In the genomic region with DNA sequence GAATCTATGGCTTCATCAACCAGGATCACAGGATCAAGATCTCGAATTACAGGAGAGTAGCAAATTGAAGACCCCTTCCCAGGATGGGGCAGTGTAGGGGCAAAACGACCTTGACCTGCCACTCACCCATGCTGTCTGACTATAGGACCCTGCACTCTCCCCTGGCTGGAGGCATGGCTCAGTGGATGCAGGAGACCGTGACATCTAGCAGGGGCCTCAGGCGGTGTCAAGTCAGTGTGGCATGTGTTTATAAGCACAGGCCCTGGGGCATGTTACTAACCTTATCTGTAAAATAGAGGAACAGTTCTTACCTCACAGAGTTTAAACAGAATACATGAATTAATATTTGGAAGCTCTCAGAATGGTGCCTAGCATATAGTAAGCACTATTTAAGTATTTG, we compare ENCODE assay signal across 22 cellular contexts. TPM values are rescaled to one million over a fixed set of nuclear protein-coding genes. Genes with fewer than 3 reads are reported as not detected.
DNase-seq lines count a peak whose midpoint lies in the region; ATAC-seq, FAIRE-seq and TF ChIP-seq lines count a peak whose summit lies in the region.
"Had no signal": no experiment of that assay in that cellular context is flagged by ENCODE, and none has a peak within 500 bp of the region (broad histone marks: within the 10 kb centered on the region; RNA-seq: fewer than 3 reads in every experiment).

No MANE protein-coding gene starts in this region.

- H3K27me3 ChIP-seq in HepG2 (ENCODE audit: control insufficient read depth in 1 of 2, insufficient read depth in 2 of 2, low read length in 2 of 2), result no peaks in the 10 kb centered on the region; a peak in 1 of 5 replicates
- H3K27me3 ChIP-seq in mesenchymal stem cell (ENCODE audit: control insufficient read depth in 1 of 2, insufficient read depth in 1 of 2, low read length in 2 of 2), result peaks cover 26 to 34% of the 10 kb centered on the region in 2 experiments
- H3K27me3 ChIP-seq: Peyer's patch had no signal

- peaks cover 2% of the 10 kb centered on the region for H3K27me3 Mint-ChIP-seq in osteocyte (ENCODE audit: unreplicated experiment)

- H4K91ac ChIP-seq in mesenchymal stem cell (ENCODE audit: low read length), result no peak overlapping the region

- TF ChIP-seq POLR2A in HepG2 (IDR thresholded peaks at IDR 0.05; ENCODE audit: insufficient read depth in 1 of 2, low read depth in 2 of 2, low read length in 2 of 2), result no peak

- TF ChIP-seq CTCF in GM10248 (IDR thresholded peaks at IDR 0.05; ENCODE audit: control extremely low read depth, extremely low read depth, low read depth, missing control alignments) (no peak), HepG2 (CRISPR knock-in tag; IDR thresholded peaks at IDR 0.05) (no peak), osteocyte (IDR thresholded peaks at IDR 0.05) (no peak)

- no peak for ATAC-seq in HepG2
- ATAC-seq in GM21723 (IDR thresholded peaks at IDR 0.05; ENCODE audit: unreplicated experiment), result no peak

- H3K79me2 ChIP-seq in HepG2 (ENCODE audit: insufficient read depth, low read length), result peaks cover 26% of the 10 kb centered on the region

- no peak overlapping the region for H2BK12ac ChIP-seq in mesenchymal stem cell (ENCODE audit: low read length in 2 of 2)

- H3K36me3 ChIP-seq in HepG2 (replicated peaks in 1 of 2; ENCODE audit: control insufficient read depth in 1 of 2, insufficient read depth in 2 of 2, low read length in 2 of 2), result peaks cover 0 to 2% of the 10 kb centered on the region in 2 experiments; a peak in 1 of 5 replicates
- peaks cover 0 to 5% of the 10 kb centered on the region in 2 experiments for H3K36me3 ChIP-seq in mesenchymal stem cell (ENCODE audit: control insufficient read depth in 1 of 2, insufficient read depth in 2 of 2, low read depth in 1 of 2, low read length in 2 of 2)
- H3K36me3 ChIP-seq: Peyer's patch had no signal

- peak overlapping the region; percentile 67 for H3K27ac ChIP-seq in HepG2 (ENCODE audit: extremely low read length, insufficient read depth, low read length)
- no peak overlapping the region for H3K27ac ChIP-seq in mesenchymal stem cell (ENCODE audit: low read length, poor library complexity, severe bottlenecking)
- H3K27ac ChIP-seq: HL-60, Peyer's patch had no signal

- peaks cover 81% of the 10 kb centered on the region for H3K4me1 ChIP-seq in HepG2 (ENCODE audit: insufficient read depth, low read length)
- H3K4me1 ChIP-seq in mesenchymal stem cell (ENCODE audit: control insufficient read depth, insufficient read depth, low read depth, low read length), result peaks cover 11% of the 10 kb centered on the region

- H2BK120ac ChIP-seq in mesenchymal stem cell (ENCODE audit: low read depth, low read length), result no peak overlapping the region

- no peaks in the 10 kb centered on the region for H3K79me1 ChIP-seq in mesenchymal stem cell (replicated peaks; ENCODE audit: low read length, poor library complexity, severe bottlenecking)

- H4K8ac ChIP-seq in mesenchymal stem cell (ENCODE audit: low read length), result no peak overlapping the region

- H3K14ac ChIP-seq in mesenchymal stem cell (ENCODE audit: low read length in 2 of 2), result no peak overlapping the region

- CTCF ChIA-PET in GM10248 (lab: Yijun Ruan, JAX), result interaction anchor here (1.7 kb wide), 1 partner anchor 13 kb away, joined by 3 read pairs; no protein-coding TSS in a partner anchor
- CTCF ChIA-PET in HepG2 (lab: Yijun Ruan, JAX; ENCODE audit: low intra/inter-chr PET ratio, low total read pairs), result no interaction called here

- H3K27ac Mint-ChIP-seq in osteocyte (ENCODE audit: unreplicated experiment), result no peak overlapping the region
- H3K27ac Mint-ChIP-seq: CD4-positive, CD25-positive, alpha-beta regulatory T cell had no signal

- H3K23ac ChIP-seq in mesenchymal stem cell (ENCODE audit: low read length in 2 of 2), result no peak overlapping the region

- no peak overlapping the region for H3K4me3 Mint-ChIP-seq in osteocyte (ENCODE audit: unreplicated experiment)
- H3K4me3 Mint-ChIP-seq: CD4-positive, CD25-positive, alpha-beta regulatory T cell had no signal

- H3K9me3 ChIP-seq in HepG2 (ENCODE audit: low read length) (no peaks in the 10 kb centered on the region), mesenchymal stem cell (ENCODE audit: control insufficient read depth, low read length) (no peaks in the 10 kb centered on the region)
- H3K9me3 ChIP-seq: Peyer's patch had no signal

- no peak overlapping the region for H2BK5ac ChIP-seq in mesenchymal stem cell (ENCODE audit: low read depth, low read length, poor library complexity, severe bottlenecking)

- H3K4ac ChIP-seq in mesenchymal stem cell (ENCODE audit: low read depth in 1 of 2, low read length in 2 of 2), result no peak overlapping the region

- intact Hi-C loops in HepG2 (cut with micrococcal nuclease; ENCODE audit: unreplicated experiment), result no loop called here

- no peaks in the 10 kb centered on the region for H4K20me1 ChIP-seq in HepG2 (ENCODE audit: insufficient read depth, low read length)

- DNase-seq in GM10248 (ENCODE audit: extremely low spot score) (peak; percentile 1), OCI-M1 (lab: John Stamatoyannopoulos, UW) (peak; percentile 6), HepG2 (ENCODE audit: low spot score) (no peak), osteocyte (ENCODE audit: extremely low spot score, unreplicated experiment) (peak; percentile 57), mesenchymal stem cell (no peak), amniotic stem cell (lab: John Stamatoyannopoulos, UW) (no peak)
- DNase-seq: CD4-positive, CD25-positive, alpha-beta regulatory T cell; DMS79 treated with DMSO at 0.1 percent for 48 hours; H7; KBM-7; NCI-H1092; NCI-H1436 treated with DMSO at 0.1 percent for 48 hours; NCI-H1930; NCI-H226; NCI-H524 treated with DMSO at 0.1 percent for 48 hours; NCI-H82 had no signal

- POLR2A ChIA-PET in GM10248 (lab: Yijun Ruan, JAX), result no interaction called here
- POLR2A ChIA-PET in HepG2 (lab: Yijun Ruan, JAX), result interaction anchor here (1.1 to 3.1 kb wide), 4 partner anchors 7 to 22 kb away, joined by 3 to 28 read pairs (median 14); no protein-coding TSS in a partner anchor

- no peak overlapping the region for H2AFZ ChIP-seq in HepG2 (ENCODE audit: low read length)
- no peak overlapping the region for H2AFZ ChIP-seq in mesenchymal stem cell (ENCODE audit: low read depth, low read length)

- WGBS in HepG2 (ENCODE audit: low lambda C conversion rate), result 59% methylated on average over 4 of the region's 4 CpGs
- 69% methylated on average over 4 of the region's 4 CpGs for WGBS in mesenchymal stem cell

- no TSS peak for BruUV-seq in HepG2 (replicated peaks; lab: Mats Ljungman, UMichigan)

- H3K18ac ChIP-seq in mesenchymal stem cell (ENCODE audit: low read depth in 1 of 2, low read length in 2 of 2), result no peak overlapping the region

- no peak overlapping the region for H2AK5ac ChIP-seq in mesenchymal stem cell (ENCODE audit: low read length, severe bottlenecking)

- H3K4me3 ChIP-seq in HepG2 (replicated peaks in 1 of 3; ENCODE audit: insufficient read depth in 1 of 3, low read depth in 2 of 3, low read length in 3 of 3) (no peak overlapping the region), mesenchymal stem cell (ENCODE audit: insufficient read depth in 1 of 2, low read depth in 1 of 2, low read length in 2 of 2) (no peak overlapping the region)
- H3K4me3 ChIP-seq: GM12878, Peyer's patch had no signal

- H3K4me2 ChIP-seq in HepG2 (ENCODE audit: low read depth, low read length), result 0 out of 2 replicates have a peak overlapping the region, but pooled peaks have one; percentile 54
- H3K4me2 ChIP-seq in mesenchymal stem cell (ENCODE audit: low read length, poor library complexity, severe bottlenecking), result no peak overlapping the region

- no peak overlapping the region for H2BK15ac ChIP-seq in mesenchymal stem cell (ENCODE audit: low read depth, poor library complexity, severe bottlenecking)

- H3K36me3 Mint-ChIP-seq in osteocyte (ENCODE audit: unreplicated experiment), result no peaks in the 10 kb centered on the region

- peaks cover 10% of the 10 kb centered on the region for H3K4me1 Mint-ChIP-seq in osteocyte (ENCODE audit: unreplicated experiment)

- TF ChIP-seq EP300 in HepG2 (IDR thresholded peaks at IDR 0.05; ENCODE audit: low read depth in 2 of 2, low read length in 2 of 2), result no peak
- TF ChIP-seq EP300 in HepG2 (CRISPR knock-in tag; IDR thresholded peaks at IDR 0.05; ENCODE audit: borderline replicate concordance), result no peak

- H3K9me3 Mint-ChIP-seq in osteocyte (ENCODE audit: unreplicated experiment), result no peaks in the 10 kb centered on the region

- no peak for TF ChIP-seq RAD21 in HepG2 (CRISPR knock-in tag; IDR thresholded peaks at IDR 0.05)

- in situ Hi-C loops in HepG2 (cut with HindIII; ENCODE audit: extremely low pct_ligation_motif_present, low pct_unique_long_range_greater_than_20kb), result no loop called here

- no peak overlapping the region for H3K9ac ChIP-seq in HepG2 (ENCODE audit: insufficient read depth, low read depth, low read length)
- H3K9ac ChIP-seq in mesenchymal stem cell (ENCODE audit: low read length), result no peak overlapping the region

- no peak for FAIRE-seq in HepG2 (lab: Jason Lieb, UNC)
- FAIRE-seq: GM12878 had no signal

RNA-seq across cellular contexts. Expression of a gene that starts 3.5 kb away (rescaled TPM):
- 34.1 and 42.7 TPM in 2 replicates for total RNA-seq in HepG2 (2016; rRNA removed; fragmentation: Illumina TruSeq; extraction: Trizol)
- total RNA-seq in HepG2 (2016; cell fraction: cytosol; rRNA removed; fragmentation: Illumina TruSeq; extraction: Trizol; ENCODE audit: low read depth), result 15.3 and 15.6 TPM in 2 replicates
- 29.0 and 39.0 TPM in 2 replicates for total RNA-seq in HepG2 (2016; cell fraction: insoluble cytoplasmic fraction; rRNA removed; fragmentation: Illumina TruSeq; extraction: Trizol)
- total RNA-seq in HepG2 (2016; cell fraction: membrane; rRNA removed; fragmentation: Illumina TruSeq; extraction: Trizol), result 16.2 and 18.8 TPM in 2 replicates
- total RNA-seq in HepG2 (2016; cell fraction: nucleus; rRNA removed; fragmentation: Illumina TruSeq; extraction: Trizol), result 32.7 and 34.7 TPM in 2 replicates
- 35.2 and 36.1 TPM in 2 replicates for polyA plus RNA-seq in HepG2 (2011; rRNA removed)
- polyA plus RNA-seq in HepG2 (2011; cell fraction: cytosol; rRNA removed), result 21.6 and 34.6 TPM in 2 replicates
- 105 and 120 TPM in 2 replicates for polyA plus RNA-seq in HepG2 (2011; cell fraction: nucleus; rRNA removed)
- 24.0 and 29.7 TPM in 2 replicates for polyA plus RNA-seq in HepG2 (2012)
- 20.5 and 22.5 TPM in 2 replicates for polyA plus RNA-seq in HepG2 (2016; cell fraction: cytosol; fragmentation: Illumina TruSeq; extraction: Trizol; ENCODE audit: low read depth)
- 34.1 and 36.9 TPM in 2 replicates for polyA plus RNA-seq in HepG2 (2016; cell fraction: insoluble cytoplasmic fraction; fragmentation: Illumina TruSeq; extraction: Trizol; ENCODE audit: low read depth)
- polyA plus RNA-seq in HepG2 (2016; cell fraction: membrane; fragmentation: Illumina TruSeq; extraction: Trizol; ENCODE audit: low read depth), result 23.2 and 26.6 TPM in 2 replicates
- 70.0 and 73.3 TPM in 2 replicates for polyA plus RNA-seq in HepG2 (2016; cell fraction: nucleus; fragmentation: Illumina TruSeq; extraction: Trizol; ENCODE audit: insufficient read depth, low read depth)
- polyA minus RNA-seq in HepG2 (2011; rRNA and poly(A)+ RNA removed; ENCODE audit: low replicate concordance), result 0.28 and 57.0 TPM in 2 replicates
- 15.6 and 18.8 TPM in 2 replicates for polyA minus RNA-seq in HepG2 (2011; cell fraction: cytosol; rRNA and poly(A)+ RNA removed)
- polyA minus RNA-seq in HepG2 (2011; cell fraction: nucleus; rRNA and poly(A)+ RNA removed), result 34.4 and 36.6 TPM in 2 replicates
- 0.73 and 1.1 TPM in 2 replicates for total RNA-seq in osteocyte
- polyA plus RNA-seq in mesenchymal stem cell (2013, experiment 1 of 2), result 1.9 TPM
- polyA plus RNA-seq in mesenchymal stem cell (2013, experiment 2 of 2), result 1.8 TPM
- total RNA-seq: CD4-positive, CD25-positive, alpha-beta regulatory T cell; HT-29 had no signal

RNA-seq across cellular contexts. Expression of a gene that starts 24.9 kb away (rescaled TPM):
- total RNA-seq in HepG2 (2016; rRNA removed; fragmentation: Illumina TruSeq; extraction: Trizol) (6.5 and 8.0 TPM in 2 replicates), osteocyte (not detected in 2 replicates)
- 0.40 and 0.97 TPM in 2 replicates for total RNA-seq in HepG2 (2016; cell fraction: cytosol; rRNA removed; fragmentation: Illumina TruSeq; extraction: Trizol; ENCODE audit: low read depth)
- total RNA-seq in HepG2 (2016; cell fraction: insoluble cytoplasmic fraction; rRNA removed; fragmentation: Illumina TruSeq; extraction: Trizol), result 5.2 and 7.1 TPM in 2 replicates
- total RNA-seq in HepG2 (2016; cell fraction: membrane; rRNA removed; fragmentation: Illumina TruSeq; extraction: Trizol), result 2.6 TPM in 2 replicates
- total RNA-seq in HepG2 (2016; cell fraction: nucleus; rRNA removed; fragmentation: Illumina TruSeq; extraction: Trizol), result 6.6 and 6.8 TPM in 2 replicates
- polyA plus RNA-seq in HepG2 (2011; rRNA removed), result 9.0 and 11.3 TPM in 2 replicates
- 4.6 and 5.3 TPM in 2 replicates for polyA plus RNA-seq in HepG2 (2011; cell fraction: cytosol; rRNA removed)
- 50.2 and 58.5 TPM in 2 replicates for polyA plus RNA-seq in HepG2 (2011; cell fraction: nucleus; rRNA removed)
- polyA plus RNA-seq in HepG2 (2012), result 7.4 and 10.0 TPM in 2 replicates
- 0.54 and 0.68 TPM in 2 replicates for polyA plus RNA-seq in HepG2 (2016; cell fraction: cytosol; fragmentation: Illumina TruSeq; extraction: Trizol; ENCODE audit: low read depth)
- polyA plus RNA-seq in HepG2 (2016; cell fraction: insoluble cytoplasmic fraction; fragmentation: Illumina TruSeq; extraction: Trizol; ENCODE audit: low read depth), result 6.9 and 8.9 TPM in 2 replicates
- 1.8 and 2.0 TPM in 2 replicates for polyA plus RNA-seq in HepG2 (2016; cell fraction: membrane; fragmentation: Illumina TruSeq; extraction: Trizol; ENCODE audit: low read depth)
- 29.7 and 30.8 TPM in 2 replicates for polyA plus RNA-seq in HepG2 (2016; cell fraction: nucleus; fragmentation: Illumina TruSeq; extraction: Trizol; ENCODE audit: insufficient read depth, low read depth)
- 18.1 TPM in 1 of 2 replicates, not detected in the other for polyA minus RNA-seq in HepG2 (2011; rRNA and poly(A)+ RNA removed; ENCODE audit: low replicate concordance)
- polyA minus RNA-seq in HepG2 (2011; cell fraction: cytosol; rRNA and poly(A)+ RNA removed), result 4.5 and 5.7 TPM in 2 replicates
- polyA minus RNA-seq in HepG2 (2011; cell fraction: nucleus; rRNA and poly(A)+ RNA removed), result 7.3 and 8.8 TPM in 2 replicates
- polyA plus RNA-seq in mesenchymal stem cell (2013, experiment 1 of 2), result 0.33 TPM
- polyA plus RNA-seq in mesenchymal stem cell (2013, experiment 2 of 2), result 0.21 TPM
- total RNA-seq: CD4-positive, CD25-positive, alpha-beta regulatory T cell; HT-29 had no signal
- polyA plus RNA-seq: BJ had no signal

Comparison
In these comparisons a context has a peak if more than half of its experiments do, and no peak if none do; other contexts are left out.
1. DNase-seq: peak in GM10248 (single experiment), OCI-M1 (single experiment) and osteocyte (single experiment); none in HepG2 (single experiment), mesenchymal stem cell (single experiment) and amniotic stem cell (single experiment).